Comparison of ENCODE assay signal across 1 cellular context in the genomic region with DNA sequence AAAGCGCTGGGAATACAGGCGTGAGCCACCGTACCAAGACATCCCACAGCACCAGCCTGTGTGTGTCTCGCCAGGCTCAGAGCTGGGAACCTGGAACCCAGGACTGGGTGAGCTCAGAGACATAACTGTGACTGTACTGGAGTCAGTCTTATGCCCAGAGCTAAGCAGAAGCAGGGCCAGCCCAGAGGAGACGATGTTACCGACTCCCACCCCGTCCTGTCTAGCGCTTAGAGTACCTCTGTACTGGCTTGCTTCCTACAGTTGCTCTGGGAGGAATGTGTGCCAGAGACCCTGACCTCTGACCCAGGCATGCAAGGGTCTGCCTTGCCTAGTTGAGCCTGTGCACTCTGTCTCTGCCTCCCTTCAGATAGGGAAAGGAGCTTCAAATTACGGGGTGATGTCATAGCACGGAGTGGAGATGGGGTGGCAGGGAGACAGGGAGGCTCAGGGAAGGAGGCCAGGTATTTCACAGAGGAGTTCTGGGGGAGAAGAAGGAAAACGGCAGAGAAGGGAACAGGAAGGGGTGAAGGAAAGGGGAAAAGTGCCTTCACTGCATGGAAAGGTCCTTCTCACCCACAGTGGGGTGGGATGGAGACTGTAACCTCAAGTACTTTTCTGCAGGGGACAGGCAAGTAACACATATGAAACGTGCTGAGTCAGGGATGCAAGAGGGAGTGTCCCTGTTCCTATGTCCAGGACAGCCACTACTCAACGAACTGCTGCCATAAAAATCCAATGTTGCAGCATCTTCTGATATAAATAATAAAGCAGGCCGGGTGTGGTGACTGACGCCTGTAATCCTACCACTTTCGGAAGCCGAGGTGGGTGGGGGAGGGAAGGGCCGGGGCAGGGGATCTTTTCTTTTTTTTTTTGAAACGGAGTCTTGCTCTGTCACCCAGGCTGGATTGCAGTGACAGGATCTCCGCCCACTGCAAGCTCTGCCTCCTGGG.
TF ChIP-seq lines count a peak whose summit lies in the region.

No MANE protein-coding gene starts in this region.

TF ChIP-seq in HepG2, 621 proteins besides CTCF, POLR2A, EP300 and RAD21 (continued from another document and continues in another):
- no peak for TF ChIP-seq ZGPAT (CRISPR knock-in tag; IDR thresholded peaks at IDR 0.05)
- TF ChIP-seq, protein P1, sequence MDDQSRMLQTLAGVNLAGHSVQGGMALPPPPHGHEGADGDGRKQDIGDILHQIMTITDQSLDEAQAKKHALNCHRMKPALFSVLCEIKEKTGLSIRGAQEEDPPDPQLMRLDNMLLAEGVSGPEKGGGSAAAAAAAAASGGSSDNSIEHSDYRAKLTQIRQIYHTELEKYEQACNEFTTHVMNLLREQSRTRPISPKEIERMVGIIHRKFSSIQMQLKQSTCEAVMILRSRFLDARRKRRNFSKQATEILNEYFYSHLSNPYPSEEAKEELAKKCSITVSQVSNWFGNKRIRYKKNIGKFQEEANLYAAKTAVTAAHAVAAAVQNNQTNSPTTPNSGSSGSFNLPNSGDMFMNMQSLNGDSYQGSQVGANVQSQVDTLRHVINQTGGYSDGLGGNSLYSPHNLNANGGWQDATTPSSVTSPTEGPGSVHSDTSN (CRISPR knock-in tag; IDR thresholded peaks at IDR 0.05; ENCODE audit: borderline replicate concordance): no peak
- TF ChIP-seq PPARG (CRISPR knock-in tag; conservative IDR thresholded peaks at IDR 0.05): no peak
- TF ChIP-seq ZNF337 (CRISPR knock-in tag; IDR thresholded peaks at IDR 0.05; ENCODE audit: borderline replicate concordance, low read depth): no peak
- TF ChIP-seq MLLT10 (CRISPR knock-in tag; IDR thresholded peaks at IDR 0.05): no peak
- no peak; the same call in 1 of the 2 replicates for TF ChIP-seq HMG20A (CRISPR knock-in tag; IDR thresholded peaks at IDR 0.05; ENCODE audit: borderline replicate concordance)
- no peak for TF ChIP-seq HNF1A (IDR thresholded peaks at IDR 0.05; ENCODE audit: low read depth)
- no peak for TF ChIP-seq HNF1A (CRISPR knock-in tag; IDR thresholded peaks at IDR 0.05; ENCODE audit: borderline replicate concordance)
- TF ChIP-seq CAMTA2 (CRISPR knock-in tag; IDR thresholded peaks at IDR 0.05; ENCODE audit: borderline replicate concordance): no peak
- TF ChIP-seq ZMYM3 (CRISPR knock-in tag; IDR thresholded peaks at IDR 0.05): peak; percentile 83
- no peak for TF ChIP-seq GFI1 (CRISPR knock-in tag; IDR thresholded peaks at IDR 0.05; ENCODE audit: borderline replicate concordance)
- TF ChIP-seq MIER2 (CRISPR knock-in tag; IDR thresholded peaks at IDR 0.05): peak; percentile 64; the same call in 1 of the 2 replicates
- TF ChIP-seq, protein P2, sequence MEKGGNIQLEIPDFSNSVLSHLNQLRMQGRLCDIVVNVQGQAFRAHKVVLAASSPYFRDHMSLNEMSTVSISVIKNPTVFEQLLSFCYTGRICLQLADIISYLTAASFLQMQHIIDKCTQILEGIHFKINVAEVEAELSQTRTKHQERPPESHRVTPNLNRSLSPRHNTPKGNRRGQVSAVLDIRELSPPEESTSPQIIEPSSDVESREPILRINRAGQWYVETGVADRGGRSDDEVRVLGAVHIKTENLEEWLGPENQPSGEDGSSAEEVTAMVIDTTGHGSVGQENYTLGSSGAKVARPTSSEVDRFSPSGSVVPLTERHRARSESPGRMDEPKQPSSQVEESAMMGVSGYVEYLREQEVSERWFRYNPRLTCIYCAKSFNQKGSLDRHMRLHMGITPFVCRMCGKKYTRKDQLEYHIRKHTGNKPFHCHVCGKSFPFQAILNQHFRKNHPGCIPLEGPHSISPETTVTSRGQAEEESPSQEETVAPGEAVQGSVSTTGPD (CRISPR knock-in tag; IDR thresholded peaks at IDR 0.05): no peak
- TF ChIP-seq, protein P3, sequence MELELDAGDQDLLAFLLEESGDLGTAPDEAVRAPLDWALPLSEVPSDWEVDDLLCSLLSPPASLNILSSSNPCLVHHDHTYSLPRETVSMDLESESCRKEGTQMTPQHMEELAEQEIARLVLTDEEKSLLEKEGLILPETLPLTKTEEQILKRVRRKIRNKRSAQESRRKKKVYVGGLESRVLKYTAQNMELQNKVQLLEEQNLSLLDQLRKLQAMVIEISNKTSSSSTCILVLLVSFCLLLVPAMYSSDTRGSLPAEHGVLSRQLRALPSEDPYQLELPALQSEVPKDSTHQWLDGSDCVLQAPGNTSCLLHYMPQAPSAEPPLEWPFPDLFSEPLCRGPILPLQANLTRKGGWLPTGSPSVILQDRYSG (CRISPR knock-in tag; IDR thresholded peaks at IDR 0.05): no peak
- TF ChIP-seq ZNF264 (CRISPR knock-in tag; IDR thresholded peaks at IDR 0.05): no peak
- TF ChIP-seq CEBPZ (IDR thresholded peaks at IDR 0.05; ENCODE audit: low read length): no peak
- no peak for TF ChIP-seq PHF20 (CRISPR knock-in tag; IDR thresholded peaks at IDR 0.05)
- no peak for TF ChIP-seq MBNL3 (CRISPR knock-in tag; conservative IDR thresholded peaks at IDR 0.05)
- TF ChIP-seq ZNF224 (CRISPR knock-in tag; IDR thresholded peaks at IDR 0.05): peak; percentile 34; the same call in 1 of the 2 replicates
- peak; percentile 72; the same call in 1 of the 2 replicates for TF ChIP-seq MEF2D (CRISPR knock-in tag; IDR thresholded peaks at IDR 0.05)
- TF ChIP-seq ZNF768 (CRISPR knock-in tag; IDR thresholded peaks at IDR 0.05): peak; percentile 61; the same call in 1 of the 2 replicates
- no peak for TF ChIP-seq ZNF234 (CRISPR knock-in tag; conservative IDR thresholded peaks at IDR 0.05)
- no peak for TF ChIP-seq TMF1 (CRISPR knock-in tag; IDR thresholded peaks at IDR 0.05; ENCODE audit: low read depth)
- no peak for TF ChIP-seq ZNF577 (CRISPR knock-in tag; IDR thresholded peaks at IDR 0.05; ENCODE audit: borderline replicate concordance, low read depth)
- TF ChIP-seq ASH2L (IDR thresholded peaks at IDR 0.05; ENCODE audit: insufficient read length, low read depth, low read length): no peak
- no peak for TF ChIP-seq THYN1 (CRISPR knock-in tag; IDR thresholded peaks at IDR 0.05; ENCODE audit: borderline replicate concordance, low read depth)
- TF ChIP-seq, protein P4, sequence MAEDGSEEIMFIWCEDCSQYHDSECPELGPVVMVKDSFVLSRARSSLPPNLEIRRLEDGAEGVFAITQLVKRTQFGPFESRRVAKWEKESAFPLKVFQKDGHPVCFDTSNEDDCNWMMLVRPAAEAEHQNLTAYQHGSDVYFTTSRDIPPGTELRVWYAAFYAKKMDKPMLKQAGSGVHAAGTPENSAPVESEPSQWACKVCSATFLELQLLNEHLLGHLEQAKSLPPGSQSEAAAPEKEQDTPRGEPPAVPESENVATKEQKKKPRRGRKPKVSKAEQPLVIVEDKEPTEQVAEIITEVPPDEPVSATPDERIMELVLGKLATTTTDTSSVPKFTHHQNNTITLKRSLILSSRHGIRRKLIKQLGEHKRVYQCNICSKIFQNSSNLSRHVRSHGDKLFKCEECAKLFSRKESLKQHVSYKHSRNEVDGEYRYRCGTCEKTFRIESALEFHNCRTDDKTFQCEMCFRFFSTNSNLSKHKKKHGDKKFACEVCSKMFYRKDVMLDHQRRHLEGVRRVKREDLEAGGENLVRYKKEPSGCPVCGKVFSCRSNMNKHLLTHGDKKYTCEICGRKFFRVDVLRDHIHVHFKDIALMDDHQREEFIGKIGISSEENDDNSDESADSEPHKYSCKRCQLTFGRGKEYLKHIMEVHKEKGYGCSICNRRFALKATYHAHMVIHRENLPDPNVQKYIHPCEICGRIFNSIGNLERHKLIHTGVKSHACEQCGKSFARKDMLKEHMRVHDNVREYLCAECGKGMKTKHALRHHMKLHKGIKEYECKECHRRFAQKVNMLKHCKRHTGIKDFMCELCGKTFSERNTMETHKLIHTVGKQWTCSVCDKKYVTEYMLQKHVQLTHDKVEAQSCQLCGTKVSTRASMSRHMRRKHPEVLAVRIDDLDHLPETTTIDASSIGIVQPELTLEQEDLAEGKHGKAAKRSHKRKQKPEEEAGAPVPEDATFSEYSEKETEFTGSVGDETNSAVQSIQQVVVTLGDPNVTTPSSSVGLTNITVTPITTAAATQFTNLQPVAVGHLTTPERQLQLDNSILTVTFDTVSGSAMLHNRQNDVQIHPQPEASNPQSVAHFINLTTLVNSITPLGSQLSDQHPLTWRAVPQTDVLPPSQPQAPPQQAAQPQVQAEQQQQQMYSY (CRISPR knock-in tag; IDR thresholded peaks at IDR 0.05): no peak
- TF ChIP-seq, protein P5, sequence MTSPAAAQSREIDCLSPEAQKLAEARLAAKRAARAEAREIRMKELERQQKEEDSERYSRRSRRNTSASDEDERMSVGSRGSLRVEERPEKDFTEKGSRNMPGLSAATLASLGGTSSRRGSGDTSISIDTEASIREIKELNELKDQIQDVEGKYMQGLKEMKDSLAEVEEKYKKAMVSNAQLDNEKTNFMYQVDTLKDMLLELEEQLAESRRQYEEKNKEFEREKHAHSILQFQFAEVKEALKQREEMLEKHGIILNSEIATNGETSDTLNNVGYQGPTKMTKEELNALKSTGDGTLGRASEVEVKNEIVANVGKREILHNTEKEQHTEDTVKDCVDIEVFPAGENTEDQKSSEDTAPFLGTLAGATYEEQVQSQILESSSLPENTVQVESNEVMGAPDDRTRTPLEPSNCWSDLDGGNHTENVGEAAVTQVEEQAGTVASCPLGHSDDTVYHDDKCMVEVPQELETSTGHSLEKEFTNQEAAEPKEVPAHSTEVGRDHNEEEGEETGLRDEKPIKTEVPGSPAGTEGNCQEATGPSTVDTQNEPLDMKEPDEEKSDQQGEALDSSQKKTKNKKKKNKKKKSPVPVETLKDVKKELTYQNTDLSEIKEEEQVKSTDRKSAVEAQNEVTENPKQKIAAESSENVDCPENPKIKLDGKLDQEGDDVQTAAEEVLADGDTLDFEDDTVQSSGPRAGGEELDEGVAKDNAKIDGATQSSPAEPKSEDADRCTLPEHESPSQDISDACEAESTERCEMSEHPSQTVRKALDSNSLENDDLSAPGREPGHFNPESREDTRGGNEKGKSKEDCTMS (CRISPR knock-in tag; conservative IDR thresholded peaks at IDR 0.05): no peak
- TF ChIP-seq ATF3 (CRISPR knock-in tag; IDR thresholded peaks at IDR 0.05): peak; percentile 71; the same call in 1 of the 2 replicates
- TF ChIP-seq, protein P6, sequence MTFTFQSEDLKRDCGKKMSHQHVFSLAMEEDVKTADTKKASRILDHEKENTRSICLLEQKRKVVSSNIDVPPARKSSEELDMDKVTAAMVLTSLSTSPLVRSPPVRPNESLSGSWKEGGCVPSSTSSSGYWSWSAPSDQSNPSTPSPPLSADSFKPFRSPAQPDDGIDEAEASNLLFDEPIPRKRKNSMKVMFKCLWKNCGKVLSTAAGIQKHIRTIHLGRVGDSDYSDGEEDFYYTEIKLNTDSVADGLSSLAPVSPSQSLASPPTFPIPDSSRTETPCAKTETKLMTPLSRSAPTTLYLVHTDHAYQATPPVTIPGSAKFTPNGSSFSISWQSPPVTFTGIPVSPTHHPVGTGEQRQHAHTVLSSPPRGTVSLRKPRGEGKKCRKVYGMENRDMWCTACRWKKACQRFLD (CRISPR knock-in tag; IDR thresholded peaks at IDR 0.05; ENCODE audit: borderline replicate concordance): no peak
